Comparison of ENCODE assay signal across 22 cellular contexts in the genomic region with DNA sequence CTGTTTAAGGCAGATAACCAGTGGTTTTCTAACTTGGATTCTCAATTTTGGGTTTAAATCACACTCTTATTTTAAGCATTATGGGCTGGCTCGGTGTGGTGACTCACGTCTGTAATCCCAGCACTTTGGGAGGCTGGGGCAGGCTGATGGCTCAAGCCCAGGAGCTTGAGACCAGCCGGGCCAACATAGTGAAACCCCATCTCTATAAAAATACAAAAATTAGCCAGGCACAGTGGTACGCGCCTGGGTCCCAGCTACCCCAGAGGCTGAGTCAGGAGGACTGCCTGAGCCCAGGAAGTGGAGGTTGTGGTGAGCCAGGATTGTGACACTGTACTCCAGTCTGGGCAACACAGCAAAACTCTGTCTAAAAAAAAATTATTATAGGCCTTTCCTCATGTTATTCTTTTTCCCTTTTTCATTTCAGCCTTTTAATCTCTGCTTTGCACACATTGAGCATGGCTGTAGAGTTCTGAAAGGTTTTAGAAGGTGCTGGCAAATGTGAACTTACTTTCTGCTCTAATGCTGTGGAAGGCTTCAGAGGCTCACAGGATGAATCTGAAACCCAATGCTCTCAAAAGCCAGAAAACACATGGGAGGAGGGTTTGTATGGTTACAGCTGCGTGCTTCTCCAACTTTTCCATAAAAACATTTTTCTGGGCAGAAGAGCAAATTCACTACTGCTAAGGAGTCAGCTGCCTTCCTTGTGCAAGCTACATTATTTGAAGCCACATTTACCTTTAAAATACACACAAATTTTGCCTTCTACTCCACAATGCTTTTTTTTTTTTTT. TPM values are rescaled to one million over a fixed set of nuclear protein-coding genes. Genes with fewer than 3 reads are reported as not detected.
DNase-seq lines count a peak whose midpoint lies in the region; ATAC-seq, FAIRE-seq and TF ChIP-seq lines count a peak whose summit lies in the region.
"Had no signal": no experiment of that assay in that cellular context is flagged by ENCODE, and none has a peak within 500 bp of the region (broad histone marks: within the 10 kb centered on the region; RNA-seq: fewer than 3 reads in every experiment).

No MANE protein-coding gene starts in this region.

- ATAC-seq in activated T-helper 17 cell treated with anti-CD3 and anti-CD28 coated beads, Interleukin-2, amount 50 U/mL, for 72 hours (replicated peaks): no peak
- ATAC-seq: activated CD8-positive, alpha-beta T cell treated with anti-CD3 and anti-CD28 coated beads, Interleukin-2, amount 10 ng/mL, durations not matched to agents 7 days and 5 days; gastroesophageal sphincter had no signal

- H3K27ac ChIP-seq in neural progenitor cell: no peak overlapping the region
- H3K27ac ChIP-seq: gastroesophageal sphincter, testis had no signal

- no peak overlapping the region for H3K4me3 ChIP-seq in neural progenitor cell
- H3K4me3 ChIP-seq: gastroesophageal sphincter, testis had no signal

- TF ChIP-seq CTCF in HFFc6 (IDR thresholded peaks at IDR 0.05): no peak
- TF ChIP-seq CTCF in neural progenitor cell (IDR thresholded peaks at IDR 0.05): no peak

- no peak overlapping the region for H3K9ac ChIP-seq in neural progenitor cell

- H3K4me1 Mint-ChIP-seq in HFFc6 (ENCODE audit: low read depth) (peaks cover 83% of the 10 kb centered on the region), neural progenitor cell (no peaks in the 10 kb centered on the region)
- H3K4me1 Mint-ChIP-seq in activated T-helper 17 cell treated with anti-CD3 and anti-CD28 coated beads, Interleukin-2, amount 50 U/mL, for 72 hours: peaks cover 16% of the 10 kb centered on the region
- H3K4me1 Mint-ChIP-seq: activated B cell treated with CpG ODN at 0.5 μM for 24 hours, CD14-positive monocyte had no signal

- TF ChIP-seq POLR2A in H54 (IDR thresholded peaks at IDR 0.05; ENCODE audit: low read depth, low read length): no peak

- peak overlapping the region; percentile 97 for H3K27ac Mint-ChIP-seq in HFFc6
- peak overlapping the region; percentile 40 for H3K27ac Mint-ChIP-seq in activated T-helper 17 cell treated with anti-CD3 and anti-CD28 coated beads, Interleukin-2, amount 50 U/mL, for 72 hours
- no peak overlapping the region for H3K27ac Mint-ChIP-seq in neural progenitor cell
- H3K27ac Mint-ChIP-seq: activated B cell treated with CpG ODN at 0.5 μM for 24 hours; activated CD8-positive, alpha-beta T cell treated with anti-CD3 and anti-CD28 coated beads, Interleukin-2, amount 10 ng/mL, durations not matched to agents 7 days and 5 days; nephron had no signal

- no peaks in the 10 kb centered on the region for H3K27me3 ChIP-seq in neural progenitor cell
- H3K27me3 ChIP-seq: gastroesophageal sphincter, testis had no signal

- H3K27me3 Mint-ChIP-seq in HFFc6 (ENCODE audit: insufficient read depth) (peaks cover 6% of the 10 kb centered on the region), neural progenitor cell (ENCODE audit: insufficient read depth, low read depth) (no peaks in the 10 kb centered on the region)
- no peaks in the 10 kb centered on the region for H3K27me3 Mint-ChIP-seq in activated T-helper 17 cell treated with anti-CD3 and anti-CD28 coated beads, Interleukin-2, amount 50 U/mL, for 72 hours
- H3K27me3 Mint-ChIP-seq: activated B cell treated with CpG ODN at 0.5 μM for 24 hours had no signal

- no peaks in the 10 kb centered on the region for H3K4me1 ChIP-seq in neural progenitor cell
- H3K4me1 ChIP-seq: gastroesophageal sphincter, testis had no signal

- H3K9me3 ChIP-seq in neural progenitor cell (ENCODE audit: low read depth): no peaks in the 10 kb centered on the region
- H3K9me3 ChIP-seq: gastroesophageal sphincter, testis had no signal

- H3K4me2 ChIP-seq in neural progenitor cell: no peak overlapping the region

- H4K20me1 ChIP-seq in neural progenitor cell (ENCODE audit: low read depth): no peaks in the 10 kb centered on the region

- H3F3A ChIP-seq in neural progenitor cell (ENCODE audit: low read depth): no peaks in the 10 kb centered on the region

- DNase-seq in HFFc6: peak; percentile 53
- peak; percentile 90 for DNase-seq in fibroblast of peridontal ligament (ENCODE audit: extremely low read depth)
- DNase-seq in stromal cell of bone marrow (ENCODE audit: low read depth): peak; percentile 78
- no peak for DNase-seq in H54 (ENCODE audit: insufficient read length, low spot score)
- no peak for DNase-seq in activated effector memory CD4-positive, alpha-beta T cell treated with anti-CD3 and anti-CD28 coated beads, Interleukin-2, amount 50 U/mL, for 16 hours
- DNase-seq in neural progenitor cell (ENCODE audit: low spot score): no peak
- no peak for DNase-seq in DMS79 (lab: John Stamatoyannopoulos, UW)
- DNase-seq: activated B cell treated with CpG ODN at 0.5 μM for 24 hours; activated CD8-positive, alpha-beta T cell treated with anti-CD3 and anti-CD28 coated beads, Interleukin-2, amount 10 ng/mL, durations not matched to agents 7 days and 5 days; DMS153; mesendoderm; NCI-H2029 treated with DMSO at 0.1 percent for 48 hours; Right ventricle myocardium superior; testis had no signal

- H3K4me3 Mint-ChIP-seq in HFFc6 (peak overlapping the region; percentile 75), neural progenitor cell (no peak overlapping the region)
- no peak overlapping the region for H3K4me3 Mint-ChIP-seq in activated T-helper 17 cell treated with anti-CD3 and anti-CD28 coated beads, Interleukin-2, amount 50 U/mL, for 72 hours
- H3K4me3 Mint-ChIP-seq: activated B cell treated with CpG ODN at 0.5 μM for 24 hours; activated CD8-positive, alpha-beta T cell treated with anti-CD3 and anti-CD28 coated beads, Interleukin-2, amount 10 ng/mL, durations not matched to agents 7 days and 5 days; CD14-positive monocyte; nephron had no signal

- H3K9me3 Mint-ChIP-seq in HFFc6 (no peaks in the 10 kb centered on the region), neural progenitor cell (no peaks in the 10 kb centered on the region)
- H3K9me3 Mint-ChIP-seq in activated T-helper 17 cell treated with anti-CD3 and anti-CD28 coated beads, Interleukin-2, amount 50 U/mL, for 72 hours: no peaks in the 10 kb centered on the region
- H3K9me3 Mint-ChIP-seq: activated B cell treated with CpG ODN at 0.5 μM for 24 hours, CD14-positive monocyte, nephron had no signal

- H3K36me3 ChIP-seq in neural progenitor cell: peaks cover 5% of the 10 kb centered on the region

- H2AFZ ChIP-seq in neural progenitor cell (replicated peaks): no peak overlapping the region

- H3K36me3 Mint-ChIP-seq in HFFc6 (ENCODE audit: low read depth) (peaks cover 61% of the 10 kb centered on the region), neural progenitor cell (peaks cover 44% of the 10 kb centered on the region)
- H3K36me3 Mint-ChIP-seq in activated T-helper 17 cell treated with anti-CD3 and anti-CD28 coated beads, Interleukin-2, amount 50 U/mL, for 72 hours (ENCODE audit: low read depth): peaks cover 94% of the 10 kb centered on the region

- FAIRE-seq in H54 (lab: Jason Lieb, UNC): no peak
- FAIRE-seq: endometrium, GM18507, H1 had no signal

- no peaks in the 10 kb centered on the region for H3K79me2 ChIP-seq in neural progenitor cell (ENCODE audit: low read depth)

RNA-seq across cellular contexts. Expression of gene CHAC1, which starts 32.5 kb away (rescaled TPM):
- total RNA-seq in HFFc6 (2021; fragmentation: NEBNext Ultra II Directional; extraction: Animal tissue kit (Norgen Biotek cat#: 25700)): 10 to 100 TPM; 20.8 to 26.0 (median 24.2) TPM
- total RNA-seq in activated T-helper 17 cell treated with anti-CD3 and anti-CD28 coated beads, Interleukin-2, amount 50 U/mL, for 72 hours: 1 to 10 TPM; 2.4 to 6.8 TPM
- total RNA-seq in neural progenitor cell (ENCODE audit: low replicate concordance): 2.4 and 4.8 TPM in 2 replicates

RNA-seq across cellular contexts. Expression of gene DLL4, which starts 56.6 kb away (rescaled TPM):
- under 1 TPM in 2 of 6 experiments, not detected in 4; 0.05 to 0.11 TPM for total RNA-seq in HFFc6 (2021; fragmentation: NEBNext Ultra II Directional; extraction: Animal tissue kit (Norgen Biotek cat#: 25700))
- total RNA-seq in activated T-helper 17 cell treated with anti-CD3 and anti-CD28 coated beads, Interleukin-2, amount 50 U/mL, for 72 hours: not detected
- 0.12 TPM in 1 of 2 replicates, not detected in the other for total RNA-seq in neural progenitor cell (ENCODE audit: low replicate concordance)
- total RNA-seq: activated B cell treated with CpG ODN at 0.5 μM for 24 hours; activated CD8-positive, alpha-beta T cell treated with anti-CD3 and anti-CD28 coated beads, Interleukin-2, amount 10 ng/mL, durations not matched to agents 7 days and 5 days; T-helper 1 cell treated with Interleukin-12 subunit alpha and Interleukin-12 subunit beta and Interleukin-4 antibody, amounts not matched to agents 30 ng/mL and 1 ng/mL, for 36 hours had no signal

Comparison
In these comparisons a context has a peak if more than half of its experiments do, and no peak if none do; other contexts are left out.
1. DNase-seq: peak in HFFc6 (single experiment), fibroblast of peridontal ligament (single experiment) and stromal cell of bone marrow (single experiment); none in H54 (single experiment), activated effector memory CD4-positive, alpha-beta T cell treated with anti-CD3 and anti-CD28 coated beads, Interleukin-2, amount 50 U/mL, for 16 hours (single experiment), neural progenitor cell (single experiment) and DMS79 (single experiment).